1 cellular context compared by ENCODE assay signal in genomic region chr7:121395961-121396757, GRCh38.
TF ChIP-seq lines count a peak whose summit lies in the region.

TSS of gene FAM3C (minus strand) at chr7:121396308. CDS start at chr7:121382969, 13,339 bp downstream.

TF ChIP-seq in HepG2, 621 proteins besides CTCF, POLR2A, EP300 and RAD21 (continued from another document and continues in another):
- TF ChIP-seq, protein P1, sequence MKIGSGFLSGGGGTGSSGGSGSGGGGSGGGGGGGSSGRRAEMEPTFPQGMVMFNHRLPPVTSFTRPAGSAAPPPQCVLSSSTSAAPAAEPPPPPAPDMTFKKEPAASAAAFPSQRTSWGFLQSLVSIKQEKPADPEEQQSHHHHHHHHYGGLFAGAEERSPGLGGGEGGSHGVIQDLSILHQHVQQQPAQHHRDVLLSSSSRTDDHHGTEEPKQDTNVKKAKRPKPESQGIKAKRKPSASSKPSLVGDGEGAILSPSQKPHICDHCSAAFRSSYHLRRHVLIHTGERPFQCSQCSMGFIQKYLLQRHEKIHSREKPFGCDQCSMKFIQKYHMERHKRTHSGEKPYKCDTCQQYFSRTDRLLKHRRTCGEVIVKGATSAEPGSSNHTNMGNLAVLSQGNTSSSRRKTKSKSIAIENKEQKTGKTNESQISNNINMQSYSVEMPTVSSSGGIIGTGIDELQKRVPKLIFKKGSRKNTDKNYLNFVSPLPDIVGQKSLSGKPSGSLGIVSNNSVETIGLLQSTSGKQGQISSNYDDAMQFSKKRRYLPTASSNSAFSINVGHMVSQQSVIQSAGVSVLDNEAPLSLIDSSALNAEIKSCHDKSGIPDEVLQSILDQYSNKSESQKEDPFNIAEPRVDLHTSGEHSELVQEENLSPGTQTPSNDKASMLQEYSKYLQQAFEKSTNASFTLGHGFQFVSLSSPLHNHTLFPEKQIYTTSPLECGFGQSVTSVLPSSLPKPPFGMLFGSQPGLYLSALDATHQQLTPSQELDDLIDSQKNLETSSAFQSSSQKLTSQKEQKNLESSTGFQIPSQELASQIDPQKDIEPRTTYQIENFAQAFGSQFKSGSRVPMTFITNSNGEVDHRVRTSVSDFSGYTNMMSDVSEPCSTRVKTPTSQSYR (CRISPR knock-in tag; IDR thresholded peaks at IDR 0.05; ENCODE audit: borderline replicate concordance) = peak; percentile 45; the same call in 1 of the 2 replicates
- TF ChIP-seq MED1 (CRISPR knock-in tag; IDR thresholded peaks at IDR 0.05) = peak; percentile 63
- no peak for TF ChIP-seq ZNF326 (CRISPR knock-in tag; IDR thresholded peaks at IDR 0.05; ENCODE audit: borderline replicate concordance)
- TF ChIP-seq SIN3A (IDR thresholded peaks at IDR 0.05; ENCODE audit: borderline replicate concordance, low read depth, low read length) = peak; percentile 63; the same call in 1 of the 2 replicates
- peak; percentile 49; the same call in 1 of the 2 replicates for TF ChIP-seq ZNF12 (CRISPR knock-in tag; IDR thresholded peaks at IDR 0.05)
- no peak for TF ChIP-seq NR3C1 (CRISPR knock-in tag; IDR thresholded peaks at IDR 0.05)
- 0 out of 2 replicates have a peak, but pooled peaks have one; percentile 21 for TF ChIP-seq RFX5 (IDR thresholded peaks at IDR 0.05; ENCODE audit: low read depth, low read length)
- no peak for TF ChIP-seq EZH2 (conservative IDR thresholded peaks at IDR 0.05; ENCODE audit: low read depth, low read length)
- peak; percentile 65 for TF ChIP-seq CBFB (CRISPR knock-in tag; IDR thresholded peaks at IDR 0.05)
- TF ChIP-seq MAFG (CRISPR knock-in tag; IDR thresholded peaks at IDR 0.05) = no peak
- TF ChIP-seq SMC3 (IDR thresholded peaks at IDR 0.05; ENCODE audit: low read length) = no peak
- peak; percentile 100 for TF ChIP-seq ZMYM4 (CRISPR knock-in tag; IDR thresholded peaks at IDR 0.05)
- TF ChIP-seq ZFP90 (CRISPR knock-in tag; IDR thresholded peaks at IDR 0.05; ENCODE audit: borderline replicate concordance) = no peak; the same call in none of the 2 replicates
- peak; percentile 88; the same call in 1 of the 2 replicates for TF ChIP-seq KAT7 (CRISPR knock-in tag; IDR thresholded peaks at IDR 0.05; ENCODE audit: borderline replicate concordance)
- TF ChIP-seq ZNF101 (CRISPR knock-in tag; IDR thresholded peaks at IDR 0.05; ENCODE audit: borderline replicate concordance, low read depth) = no peak
- peak; percentile 19; the same call in 1 of the 2 replicates for TF ChIP-seq HCFC1 (IDR thresholded peaks at IDR 0.05; ENCODE audit: low read depth, low read length)
- TF ChIP-seq, protein P2, sequence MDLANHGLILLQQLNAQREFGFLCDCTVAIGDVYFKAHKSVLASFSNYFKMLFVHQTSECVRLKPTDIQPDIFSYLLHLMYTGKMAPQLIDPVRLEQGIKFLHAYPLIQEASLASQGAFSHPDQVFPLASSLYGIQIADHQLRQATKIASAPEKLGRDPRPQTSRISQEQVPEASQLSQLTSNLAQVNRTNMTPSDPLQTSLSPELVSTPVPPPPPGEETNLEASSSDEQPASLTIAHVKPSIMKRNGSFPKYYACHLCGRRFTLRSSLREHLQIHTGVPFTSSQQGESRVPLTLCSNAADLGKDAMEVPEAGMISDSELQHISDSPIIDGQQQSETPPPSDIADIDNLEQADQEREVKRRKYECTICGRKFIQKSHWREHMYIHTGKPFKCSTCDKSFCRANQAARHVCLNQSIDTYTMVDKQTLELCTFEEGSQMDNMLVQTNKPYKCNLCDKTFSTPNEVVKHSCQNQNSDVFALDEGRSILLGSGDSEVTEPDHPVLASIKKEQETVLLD (CRISPR knock-in tag; IDR thresholded peaks at IDR 0.05; ENCODE audit: low read depth) = no peak
- no peak for TF ChIP-seq MED13 (CRISPR knock-in tag; IDR thresholded peaks at IDR 0.05)
- TF ChIP-seq ZNF615 (CRISPR knock-in tag; IDR thresholded peaks at IDR 0.05; ENCODE audit: borderline replicate concordance) = no peak
- TF ChIP-seq CEBPB (IDR thresholded peaks at IDR 0.05; ENCODE audit: borderline replicate concordance, low read depth, low read length) = 0 out of 2 replicates have a peak, but pooled peaks have one; percentile 6
- TF ChIP-seq, protein P3, sequence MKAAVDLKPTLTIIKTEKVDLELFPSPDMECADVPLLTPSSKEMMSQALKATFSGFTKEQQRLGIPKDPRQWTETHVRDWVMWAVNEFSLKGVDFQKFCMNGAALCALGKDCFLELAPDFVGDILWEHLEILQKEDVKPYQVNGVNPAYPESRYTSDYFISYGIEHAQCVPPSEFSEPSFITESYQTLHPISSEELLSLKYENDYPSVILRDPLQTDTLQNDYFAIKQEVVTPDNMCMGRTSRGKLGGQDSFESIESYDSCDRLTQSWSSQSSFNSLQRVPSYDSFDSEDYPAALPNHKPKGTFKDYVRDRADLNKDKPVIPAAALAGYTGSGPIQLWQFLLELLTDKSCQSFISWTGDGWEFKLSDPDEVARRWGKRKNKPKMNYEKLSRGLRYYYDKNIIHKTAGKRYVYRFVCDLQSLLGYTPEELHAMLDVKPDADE (CRISPR knock-in tag; IDR thresholded peaks at IDR 0.05) = 0 out of 2 replicates have a peak, but pooled peaks have one; percentile 30
- TF ChIP-seq THAP7 (CRISPR knock-in tag; IDR thresholded peaks at IDR 0.05) = peak; percentile 66; the same call in 1 of the 2 replicates
- peak; percentile 66; the same call in 1 of the 2 replicates for TF ChIP-seq SP5 (CRISPR knock-in tag; IDR thresholded peaks at IDR 0.05; ENCODE audit: borderline replicate concordance, low read depth)
- no peak for TF ChIP-seq KAT2B (IDR thresholded peaks at IDR 0.05; ENCODE audit: borderline replicate concordance, low read depth, low read length)
- TF ChIP-seq, protein P4, sequence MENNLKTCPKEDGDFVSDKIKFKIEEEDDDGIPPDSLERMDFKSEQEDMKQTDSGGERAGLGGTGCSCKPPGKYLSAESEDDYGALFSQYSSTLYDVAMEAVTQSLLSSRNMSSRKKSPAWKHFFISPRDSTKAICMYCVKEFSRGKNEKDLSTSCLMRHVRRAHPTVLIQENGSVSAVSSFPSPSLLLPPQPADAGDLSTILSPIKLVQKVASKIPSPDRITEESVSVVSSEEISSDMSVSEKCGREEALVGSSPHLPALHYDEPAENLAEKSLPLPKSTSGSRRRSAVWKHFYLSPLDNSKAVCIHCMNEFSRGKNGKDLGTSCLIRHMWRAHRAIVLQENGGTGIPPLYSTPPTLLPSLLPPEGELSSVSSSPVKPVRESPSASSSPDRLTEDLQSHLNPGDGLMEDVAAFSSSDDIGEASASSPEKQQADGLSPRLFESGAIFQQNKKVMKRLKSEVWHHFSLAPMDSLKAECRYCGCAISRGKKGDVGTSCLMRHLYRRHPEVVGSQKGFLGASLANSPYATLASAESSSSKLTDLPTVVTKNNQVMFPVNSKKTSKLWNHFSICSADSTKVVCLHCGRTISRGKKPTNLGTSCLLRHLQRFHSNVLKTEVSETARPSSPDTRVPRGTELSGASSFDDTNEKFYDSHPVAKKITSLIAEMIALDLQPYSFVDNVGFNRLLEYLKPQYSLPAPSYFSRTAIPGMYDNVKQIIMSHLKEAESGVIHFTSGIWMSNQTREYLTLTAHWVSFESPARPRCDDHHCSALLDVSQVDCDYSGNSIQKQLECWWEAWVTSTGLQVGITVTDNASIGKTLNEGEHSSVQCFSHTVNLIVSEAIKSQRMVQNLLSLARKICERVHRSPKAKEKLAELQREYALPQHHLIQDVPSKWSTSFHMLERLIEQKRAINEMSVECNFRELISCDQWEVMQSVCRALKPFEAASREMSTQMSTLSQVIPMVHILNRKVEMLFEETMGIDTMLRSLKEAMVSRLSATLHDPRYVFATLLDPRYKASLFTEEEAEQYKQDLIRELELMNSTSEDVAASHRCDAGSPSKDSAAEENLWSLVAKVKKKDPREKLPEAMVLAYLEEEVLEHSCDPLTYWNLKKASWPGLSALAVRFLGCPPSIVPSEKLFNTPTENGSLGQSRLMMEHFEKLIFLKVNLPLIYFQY (CRISPR knock-in tag; IDR thresholded peaks at IDR 0.05; ENCODE audit: borderline replicate concordance) = no peak; the same call in 1 of the 2 replicates
- peak; percentile 69 for TF ChIP-seq ZNF777 (CRISPR knock-in tag; IDR thresholded peaks at IDR 0.05)
- TF ChIP-seq, protein P5, sequence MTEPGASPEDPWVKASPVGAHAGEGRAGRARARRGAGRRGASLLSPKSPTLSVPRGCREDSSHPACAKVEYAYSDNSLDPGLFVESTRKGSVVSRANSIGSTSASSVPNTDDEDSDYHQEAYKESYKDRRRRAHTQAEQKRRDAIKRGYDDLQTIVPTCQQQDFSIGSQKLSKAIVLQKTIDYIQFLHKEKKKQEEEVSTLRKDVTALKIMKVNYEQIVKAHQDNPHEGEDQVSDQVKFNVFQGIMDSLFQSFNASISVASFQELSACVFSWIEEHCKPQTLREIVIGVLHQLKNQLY (CRISPR knock-in tag; IDR thresholded peaks at IDR 0.05) = no peak
- peak; percentile 83 for TF ChIP-seq THAP11 (CRISPR knock-in tag; IDR thresholded peaks at IDR 0.05)
- TF ChIP-seq SNAI1 (CRISPR knock-in tag; IDR thresholded peaks at IDR 0.05; ENCODE audit: borderline replicate concordance) = no peak
- TF ChIP-seq CAMTA2 (CRISPR knock-in tag; IDR thresholded peaks at IDR 0.05; ENCODE audit: borderline replicate concordance) = 0 out of 2 replicates have a peak, but pooled peaks have one; percentile 43
- TF ChIP-seq ARID4A (CRISPR knock-in tag; IDR thresholded peaks at IDR 0.05; ENCODE audit: borderline replicate concordance) = peak; percentile 89; the same call in 1 of the 2 replicates
- no peak for TF ChIP-seq ZNF569 (CRISPR knock-in tag; IDR thresholded peaks at IDR 0.05; ENCODE audit: borderline replicate concordance)
- no peak for TF ChIP-seq ZFAT (CRISPR knock-in tag; conservative IDR thresholded peaks at IDR 0.05)
- TF ChIP-seq, protein P6, sequence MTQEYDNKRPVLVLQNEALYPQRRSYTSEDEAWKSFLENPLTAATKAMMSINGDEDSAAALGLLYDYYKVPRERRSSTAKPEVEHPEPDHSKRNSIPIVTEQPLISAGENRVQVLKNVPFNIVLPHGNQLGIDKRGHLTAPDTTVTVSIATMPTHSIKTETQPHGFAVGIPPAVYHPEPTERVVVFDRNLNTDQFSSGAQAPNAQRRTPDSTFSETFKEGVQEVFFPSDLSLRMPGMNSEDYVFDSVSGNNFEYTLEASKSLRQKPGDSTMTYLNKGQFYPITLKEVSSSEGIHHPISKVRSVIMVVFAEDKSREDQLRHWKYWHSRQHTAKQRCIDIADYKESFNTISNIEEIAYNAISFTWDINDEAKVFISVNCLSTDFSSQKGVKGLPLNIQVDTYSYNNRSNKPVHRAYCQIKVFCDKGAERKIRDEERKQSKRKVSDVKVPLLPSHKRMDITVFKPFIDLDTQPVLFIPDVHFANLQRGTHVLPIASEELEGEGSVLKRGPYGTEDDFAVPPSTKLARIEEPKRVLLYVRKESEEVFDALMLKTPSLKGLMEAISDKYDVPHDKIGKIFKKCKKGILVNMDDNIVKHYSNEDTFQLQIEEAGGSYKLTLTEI (CRISPR knock-in tag; conservative IDR thresholded peaks at IDR 0.05) = no peak
- TF ChIP-seq ZNF746 (CRISPR knock-in tag; IDR thresholded peaks at IDR 0.05) = no peak
- TF ChIP-seq SOX5 (CRISPR knock-in tag; IDR thresholded peaks at IDR 0.05; ENCODE audit: borderline replicate concordance) = peak; percentile 37; the same call in 1 of the 2 replicates
- no peak for TF ChIP-seq ZBTB43 (CRISPR knock-in tag; conservative IDR thresholded peaks at IDR 0.05)
- TF ChIP-seq NCOA5 (CRISPR knock-in tag; IDR thresholded peaks at IDR 0.05) = no peak
- peak; percentile 78; the same call in 1 of the 2 replicates for TF ChIP-seq ZNF790 (CRISPR knock-in tag; IDR thresholded peaks at IDR 0.05; ENCODE audit: borderline replicate concordance)
- TF ChIP-seq KMT2B (CRISPR knock-in tag; IDR thresholded peaks at IDR 0.05) = peak; percentile 68
- no peak for TF ChIP-seq ZBTB3 (CRISPR knock-in tag; IDR thresholded peaks at IDR 0.05; ENCODE audit: borderline replicate concordance, low read depth)
- TF ChIP-seq MAZ (IDR thresholded peaks at IDR 0.05; ENCODE audit: borderline replicate concordance, low read depth, low read length) = peak; percentile 84
- peak; percentile 95 for TF ChIP-seq MAZ (CRISPR knock-in tag; IDR thresholded peaks at IDR 0.05; ENCODE audit: low read depth)
- TF ChIP-seq ZMAT3 (CRISPR knock-in tag; conservative IDR thresholded peaks at IDR 0.05) = peak; percentile 74
- no peak; the same call in 1 of the 2 replicates for TF ChIP-seq NCOA2 (CRISPR knock-in tag; IDR thresholded peaks at IDR 0.05)
- 0 out of 2 replicates have a peak, but pooled peaks have one; percentile 30 for TF ChIP-seq CREM (IDR thresholded peaks at IDR 0.05)
- TF ChIP-seq CREM (CRISPR knock-in tag; IDR thresholded peaks at IDR 0.05) = no peak
